15 cellular contexts compared by ENCODE assay signal in the genomic region with DNA sequence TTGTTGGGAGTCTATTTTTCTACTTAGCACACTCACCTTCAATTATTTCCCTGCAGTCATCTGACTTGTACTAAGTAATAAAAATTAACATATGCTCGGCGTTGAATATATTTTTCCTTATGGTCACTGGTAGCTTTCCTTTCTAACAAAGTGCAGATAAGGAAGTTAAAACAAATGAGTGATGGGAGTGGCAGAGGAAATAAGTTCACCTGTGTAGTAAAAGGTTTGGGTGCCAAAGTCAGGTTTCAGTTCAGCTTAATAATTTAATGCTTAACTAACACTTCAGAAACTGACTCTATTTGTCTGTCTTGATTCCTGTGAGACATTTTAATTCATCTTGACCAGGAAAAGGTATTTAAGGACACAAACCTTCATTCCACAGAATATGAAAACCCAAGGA.
DNase-seq lines count a peak whose midpoint lies in the region; ATAC-seq, FAIRE-seq and TF ChIP-seq lines count a peak whose summit lies in the region.
"Had no signal": no experiment of that assay in that cellular context is flagged by ENCODE, and none has a peak within 500 bp of the region (broad histone marks: within the 10 kb centered on the region; RNA-seq: fewer than 3 reads in every experiment).

No MANE protein-coding gene starts in this region.

- POLR2A ChIA-PET in WTC11 (lab: Charles Lee): interaction anchor here (0.6 to 0.7 kb wide), 2 partner anchors 10 to 134 kb away, joined by 3 to 4 read pairs; no protein-coding TSS in a partner anchor

- no peaks in the 10 kb centered on the region for H3K27me3 Mint-ChIP-seq in nephron (ENCODE audit: low read depth)
- H3K27me3 Mint-ChIP-seq in WTC11 (ENCODE audit: low read depth): no peaks in the 10 kb centered on the region
- H3K27me3 Mint-ChIP-seq: CD8-positive, alpha-beta memory T cell had no signal

- H3K36me3 Mint-ChIP-seq in nephron (ENCODE audit: low read depth): no peaks in the 10 kb centered on the region
- no peaks in the 10 kb centered on the region; the same call in 1 of the 2 replicates for H3K36me3 Mint-ChIP-seq in WTC11
- H3K36me3 Mint-ChIP-seq: CD8-positive, alpha-beta memory T cell had no signal

- H3K4me3 Mint-ChIP-seq in nephron (no peak overlapping the region), WTC11 (no peak overlapping the region; the same call in 1 of the 2 replicates)
- H3K4me3 Mint-ChIP-seq: CD8-positive, alpha-beta memory T cell had no signal

- no peak for TF ChIP-seq CTCF in nephron (IDR thresholded peaks at IDR 0.05; ENCODE audit: unreplicated experiment in 3 of 3)
- no peak for TF ChIP-seq CTCF in WTC11 (IDR thresholded peaks at IDR 0.05)

- peaks cover 11% of the 10 kb centered on the region for H3K9me3 Mint-ChIP-seq in nephron
- H3K9me3 Mint-ChIP-seq in WTC11: peaks cover 13% of the 10 kb centered on the region

- CTCF ChIA-PET in WTC11 (lab: Charles Lee): no interaction called here

- intact Hi-C loops in left cardiac atrium (cut with DNase I): no loop called here

- no peak for DNase-seq in left cardiac atrium
- DNase-seq in WTC11 (ENCODE audit: low spot score): no peak
- DNase-seq in UCSD-AML1 (lab: John Stamatoyannopoulos, UW; ENCODE audit: unreplicated experiment): no peak
- no peak for DNase-seq in NCI-H526 (lab: John Stamatoyannopoulos, UW)
- DNase-seq: CD8-positive, alpha-beta memory T cell; DND-41; NCI-H187; NCI-H345; RPMI8226 had no signal

- ATAC-seq in GM18909 (IDR thresholded peaks at IDR 0.05; ENCODE audit: poor library complexity, unreplicated experiment) (peak; percentile 68), HG02981 (IDR thresholded peaks at IDR 0.05; ENCODE audit: unreplicated experiment) (peak; percentile 88), left cardiac atrium (no peak), WTC11 (no peak; the same call in 1 of the 2 replicates)

- H3K4me1 Mint-ChIP-seq in nephron (no peaks in the 10 kb centered on the region), WTC11 (peaks cover 29% of the 10 kb centered on the region)
- H3K4me1 Mint-ChIP-seq: CD8-positive, alpha-beta memory T cell had no signal

- H3K27ac Mint-ChIP-seq in nephron (peak overlapping the region; percentile 13 to 24 (median 17)), WTC11 (no peak overlapping the region)
- H3K27ac Mint-ChIP-seq: CD8-positive, alpha-beta memory T cell had no signal

- peak; percentile 51 for FAIRE-seq in colon (lab: Jason Lieb, UNC)
- FAIRE-seq: G401.6, GM18507 had no signal

TF ChIP-seq in WTC11, 78 proteins besides CTCF, POLR2A, EP300 and RAD21:
- no peak for TF ChIP-seq ZNF671 (CRISPR knock-in tag; IDR thresholded peaks at IDR 0.05)
- TF ChIP-seq, protein P1, sequence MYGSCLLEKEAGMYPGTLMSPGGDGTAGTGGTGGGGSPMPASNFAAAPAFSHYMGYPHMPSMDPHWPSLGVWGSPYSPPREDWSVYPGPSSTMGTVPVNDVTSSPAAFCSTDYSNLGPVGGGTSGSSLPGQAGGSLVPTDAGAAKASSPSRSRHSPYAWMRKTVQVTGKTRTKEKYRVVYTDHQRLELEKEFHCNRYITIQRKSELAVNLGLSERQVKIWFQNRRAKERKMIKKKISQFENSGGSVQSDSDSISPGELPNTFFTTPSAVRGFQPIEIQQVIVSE (CRISPR knock-in tag; IDR thresholded peaks at IDR 0.05; ENCODE audit: borderline replicate concordance): no peak
- TF ChIP-seq ZNF263 (CRISPR knock-in tag; IDR thresholded peaks at IDR 0.05; ENCODE audit: low read depth): no peak
- TF ChIP-seq, protein P2, sequence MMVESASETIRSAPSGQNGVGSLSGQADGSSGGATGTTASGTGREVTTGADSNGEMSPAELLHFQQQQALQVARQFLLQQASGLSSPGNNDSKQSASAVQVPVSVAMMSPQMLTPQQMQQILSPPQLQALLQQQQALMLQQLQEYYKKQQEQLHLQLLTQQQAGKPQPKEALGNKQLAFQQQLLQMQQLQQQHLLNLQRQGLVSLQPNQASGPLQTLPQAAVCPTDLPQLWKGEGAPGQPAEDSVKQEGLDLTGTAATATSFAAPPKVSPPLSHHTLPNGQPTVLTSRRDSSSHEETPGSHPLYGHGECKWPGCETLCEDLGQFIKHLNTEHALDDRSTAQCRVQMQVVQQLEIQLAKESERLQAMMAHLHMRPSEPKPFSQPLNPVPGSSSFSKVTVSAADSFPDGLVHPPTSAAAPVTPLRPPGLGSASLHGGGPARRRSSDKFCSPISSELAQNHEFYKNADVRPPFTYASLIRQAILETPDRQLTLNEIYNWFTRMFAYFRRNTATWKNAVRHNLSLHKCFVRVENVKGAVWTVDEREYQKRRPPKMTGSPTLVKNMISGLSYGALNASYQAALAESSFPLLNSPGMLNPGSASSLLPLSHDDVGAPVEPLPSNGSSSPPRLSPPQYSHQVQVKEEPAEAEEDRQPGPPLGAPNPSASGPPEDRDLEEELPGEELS (CRISPR knock-in tag; IDR thresholded peaks at IDR 0.05): no peak
- TF ChIP-seq ZNF423 (CRISPR knock-in tag; IDR thresholded peaks at IDR 0.05): no peak
- no peak for TF ChIP-seq FOXJ3 (CRISPR knock-in tag; IDR thresholded peaks at IDR 0.05; ENCODE audit: borderline replicate concordance)
- TF ChIP-seq ZNF396 (CRISPR knock-in tag; IDR thresholded peaks at IDR 0.05; ENCODE audit: borderline replicate concordance): no peak
- TF ChIP-seq ZNF138 (CRISPR knock-in tag; conservative IDR thresholded peaks at IDR 0.05): no peak
- TF ChIP-seq, protein P3, sequence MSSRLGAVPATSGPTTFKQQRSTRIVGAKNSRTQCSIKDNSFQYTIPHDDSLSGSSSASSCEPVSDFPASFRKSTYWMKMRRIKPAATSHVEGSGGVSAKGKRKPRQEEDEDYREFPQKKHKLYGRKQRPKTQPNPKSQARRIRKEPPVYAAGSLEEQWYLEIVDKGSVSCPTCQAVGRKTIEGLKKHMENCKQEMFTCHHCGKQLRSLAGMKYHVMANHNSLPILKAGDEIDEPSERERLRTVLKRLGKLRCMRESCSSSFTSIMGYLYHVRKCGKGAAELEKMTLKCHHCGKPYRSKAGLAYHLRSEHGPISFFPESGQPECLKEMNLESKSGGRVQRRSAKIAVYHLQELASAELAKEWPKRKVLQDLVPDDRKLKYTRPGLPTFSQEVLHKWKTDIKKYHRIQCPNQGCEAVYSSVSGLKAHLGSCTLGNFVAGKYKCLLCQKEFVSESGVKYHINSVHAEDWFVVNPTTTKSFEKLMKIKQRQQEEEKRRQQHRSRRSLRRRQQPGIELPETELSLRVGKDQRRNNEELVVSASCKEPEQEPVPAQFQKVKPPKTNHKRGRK (CRISPR knock-in tag; IDR thresholded peaks at IDR 0.05; ENCODE audit: borderline replicate concordance): no peak
- TF ChIP-seq, protein P4, sequence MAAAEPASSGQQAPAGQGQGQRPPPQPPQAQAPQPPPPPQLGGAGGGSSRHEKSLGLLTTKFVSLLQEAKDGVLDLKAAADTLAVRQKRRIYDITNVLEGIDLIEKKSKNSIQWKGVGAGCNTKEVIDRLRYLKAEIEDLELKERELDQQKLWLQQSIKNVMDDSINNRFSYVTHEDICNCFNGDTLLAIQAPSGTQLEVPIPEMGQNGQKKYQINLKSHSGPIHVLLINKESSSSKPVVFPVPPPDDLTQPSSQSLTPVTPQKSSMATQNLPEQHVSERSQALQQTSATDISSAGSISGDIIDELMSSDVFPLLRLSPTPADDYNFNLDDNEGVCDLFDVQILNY (CRISPR knock-in tag; IDR thresholded peaks at IDR 0.05): no peak
- TF ChIP-seq SP1 (CRISPR knock-in tag; conservative IDR thresholded peaks at IDR 0.05): no peak
- TF ChIP-seq MXD4 (CRISPR knock-in tag; IDR thresholded peaks at IDR 0.05; ENCODE audit: borderline replicate concordance): no peak
- no peak for TF ChIP-seq KAT7 (CRISPR knock-in tag; IDR thresholded peaks at IDR 0.05; ENCODE audit: borderline replicate concordance)
- TF ChIP-seq, protein P5, sequence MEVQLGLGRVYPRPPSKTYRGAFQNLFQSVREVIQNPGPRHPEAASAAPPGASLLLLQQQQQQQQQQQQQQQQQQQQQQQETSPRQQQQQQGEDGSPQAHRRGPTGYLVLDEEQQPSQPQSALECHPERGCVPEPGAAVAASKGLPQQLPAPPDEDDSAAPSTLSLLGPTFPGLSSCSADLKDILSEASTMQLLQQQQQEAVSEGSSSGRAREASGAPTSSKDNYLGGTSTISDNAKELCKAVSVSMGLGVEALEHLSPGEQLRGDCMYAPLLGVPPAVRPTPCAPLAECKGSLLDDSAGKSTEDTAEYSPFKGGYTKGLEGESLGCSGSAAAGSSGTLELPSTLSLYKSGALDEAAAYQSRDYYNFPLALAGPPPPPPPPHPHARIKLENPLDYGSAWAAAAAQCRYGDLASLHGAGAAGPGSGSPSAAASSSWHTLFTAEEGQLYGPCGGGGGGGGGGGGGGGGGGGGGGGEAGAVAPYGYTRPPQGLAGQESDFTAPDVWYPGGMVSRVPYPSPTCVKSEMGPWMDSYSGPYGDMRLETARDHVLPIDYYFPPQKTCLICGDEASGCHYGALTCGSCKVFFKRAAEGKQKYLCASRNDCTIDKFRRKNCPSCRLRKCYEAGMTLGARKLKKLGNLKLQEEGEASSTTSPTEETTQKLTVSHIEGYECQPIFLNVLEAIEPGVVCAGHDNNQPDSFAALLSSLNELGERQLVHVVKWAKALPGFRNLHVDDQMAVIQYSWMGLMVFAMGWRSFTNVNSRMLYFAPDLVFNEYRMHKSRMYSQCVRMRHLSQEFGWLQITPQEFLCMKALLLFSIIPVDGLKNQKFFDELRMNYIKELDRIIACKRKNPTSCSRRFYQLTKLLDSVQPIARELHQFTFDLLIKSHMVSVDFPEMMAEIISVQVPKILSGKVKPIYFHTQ (CRISPR knock-in tag; IDR thresholded peaks at IDR 0.05): no peak
- TF ChIP-seq CBFB (CRISPR knock-in tag; IDR thresholded peaks at IDR 0.05; ENCODE audit: low read depth): no peak
- no peak for TF ChIP-seq RELA (CRISPR knock-in tag; IDR thresholded peaks at IDR 0.05; ENCODE audit: borderline replicate concordance)
- TF ChIP-seq, protein P6, sequence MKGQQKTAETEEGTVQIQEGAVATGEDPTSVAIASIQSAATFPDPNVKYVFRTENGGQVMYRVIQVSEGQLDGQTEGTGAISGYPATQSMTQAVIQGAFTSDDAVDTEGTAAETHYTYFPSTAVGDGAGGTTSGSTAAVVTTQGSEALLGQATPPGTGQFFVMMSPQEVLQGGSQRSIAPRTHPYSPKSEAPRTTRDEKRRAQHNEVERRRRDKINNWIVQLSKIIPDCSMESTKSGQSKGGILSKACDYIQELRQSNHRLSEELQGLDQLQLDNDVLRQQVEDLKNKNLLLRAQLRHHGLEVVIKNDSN (CRISPR knock-in tag; IDR thresholded peaks at IDR 0.05): no peak
- TF ChIP-seq GABPB1 (CRISPR knock-in tag; IDR thresholded peaks at IDR 0.05): no peak
- TF ChIP-seq ATF1 (CRISPR knock-in tag; IDR thresholded peaks at IDR 0.05): no peak
TF ChIP-seq in WTC11: peak in this region for 0.

Comparison
In these comparisons a context has a peak if more than half of its experiments do, and no peak if none do; other contexts are left out.
1. ATAC-seq: peak in GM18909 (single experiment) and HG02981 (single experiment); none in left cardiac atrium (0 of 2) and WTC11 (single experiment).